7 cellular contexts compared by ENCODE assay signal in genomic region chr9:38875616-38876015, GRCh38.
DNase-seq lines count a peak whose midpoint lies in the region; ATAC-seq, FAIRE-seq and TF ChIP-seq lines count a peak whose summit lies in the region.
"Not testable (repeated sequence)": the region's sequence is repeated elsewhere in the genome, so short reads cannot be mapped to it uniquely, and the experiment has no call there.

No MANE protein-coding gene starts in this region.

- H3K9ac ChIP-seq in HepG2 (ENCODE audit: insufficient read depth, low read depth, low read length); neural cell (ENCODE audit: low read length): not testable (repeated sequence)

- in situ Hi-C loops in HepG2 (cut with HindIII; ENCODE audit: extremely low pct_ligation_motif_present, low pct_unique_long_range_greater_than_20kb), result not testable (repeated sequence)

- not testable (repeated sequence) for H3K9me2 ChIP-seq in neural cell (ENCODE audit: insufficient read depth, low read length)

- H3F3A ChIP-seq in neural cell (ENCODE audit: insufficient read depth, low read length, poor library complexity, severe bottlenecking), result not testable (repeated sequence)

- intact Hi-C loops in Right ventricle myocardium inferior (cut with DNase I); HepG2 (cut with micrococcal nuclease; ENCODE audit: unreplicated experiment): not testable (repeated sequence)

- CTCF ChIA-PET in HepG2 (lab: Yijun Ruan, JAX; ENCODE audit: low intra/inter-chr PET ratio, low total read pairs), result not testable (repeated sequence)

- not testable (repeated sequence) for TF ChIP-seq POLR2A in HepG2 (IDR thresholded peaks at IDR 0.05; ENCODE audit: insufficient read depth in 1 of 2, low read depth in 2 of 2, low read length in 2 of 2)

- ATAC-seq in Right ventricle myocardium inferior, HepG2: not testable (repeated sequence)

- not testable (repeated sequence) for H2AFZ ChIP-seq in HepG2 (ENCODE audit: low read length); neural cell (ENCODE audit: low read depth, low read length)

- H3K79me2 ChIP-seq in HepG2 (ENCODE audit: insufficient read depth, low read length); neural cell (replicated peaks; ENCODE audit: insufficient read depth, low read length): not testable (repeated sequence)

- FAIRE-seq in HepG2 (lab: Jason Lieb, UNC), result not testable (repeated sequence)

- H4K20me1 ChIP-seq in HepG2 (ENCODE audit: insufficient read depth, low read length); neural cell (ENCODE audit: insufficient read depth): not testable (repeated sequence)

- not testable (repeated sequence) for H3K4me2 ChIP-seq in HepG2 (ENCODE audit: low read depth, low read length); neural cell (ENCODE audit: low read length)

- not testable (repeated sequence) for H3K4me1 ChIP-seq in HepG2 (ENCODE audit: insufficient read depth, low read length)

- not testable (repeated sequence) for TF ChIP-seq EP300 in HepG2 (IDR thresholded peaks at IDR 0.05; ENCODE audit: low read depth in 2 of 2, low read length in 2 of 2); HepG2 (CRISPR knock-in tag; IDR thresholded peaks at IDR 0.05; ENCODE audit: borderline replicate concordance); neural cell (conservative IDR thresholded peaks at IDR 0.05; ENCODE audit: poor library complexity, severe bottlenecking)

- BruUV-seq in HepG2 (replicated peaks; lab: Mats Ljungman, UMichigan), result not testable (repeated sequence)

- not testable (repeated sequence) for H3K9me3 ChIP-seq in HepG2 (ENCODE audit: low read length); neural cell (ENCODE audit: low read length)

- H3K27ac ChIP-seq in HepG2 (ENCODE audit: extremely low read length, insufficient read depth, low read length); neural cell (ENCODE audit: low read length): not testable (repeated sequence)

- not testable (repeated sequence) for H3K4me3 ChIP-seq in HepG2 (replicated peaks in 1 of 3; ENCODE audit: insufficient read depth in 1 of 3, low read depth in 2 of 3, low read length in 3 of 3); neural cell (ENCODE audit: low read length)

- not testable (repeated sequence) for H3K27me3 ChIP-seq in HepG2 (ENCODE audit: control insufficient read depth in 1 of 2, insufficient read depth in 2 of 2, low read length in 2 of 2); neural cell (ENCODE audit: insufficient read depth, low read depth, low read length)

- DNase-seq in HT1080 (ENCODE audit: low read depth), result peak; percentile 0
- peak; percentile 9 for DNase-seq in ecto neural progenitor cell (ENCODE audit: low spot score)
- peak; percentile 0 for DNase-seq in fibroblast of gingiva (ENCODE audit: low read depth)
- peak; percentile 9 for DNase-seq in Right ventricle myocardium inferior (ENCODE audit: missing footprints)
- peak; percentile 17 for DNase-seq in islet precursor cell
- peak; percentile 0 for DNase-seq in HepG2 (ENCODE audit: low spot score)

- 28% methylated on average over 5 of the region's 7 CpGs for WGBS in HepG2 (ENCODE audit: low lambda C conversion rate)

- POLR2A ChIA-PET in HepG2 (lab: Yijun Ruan, JAX), result not testable (repeated sequence)

- TF ChIP-seq CTCF in HepG2 (CRISPR knock-in tag; IDR thresholded peaks at IDR 0.05); neural cell (IDR thresholded peaks at IDR 0.05; ENCODE audit: poor library complexity, severe bottlenecking): not testable (repeated sequence)

- H3K36me3 ChIP-seq in HepG2 (replicated peaks in 1 of 2; ENCODE audit: control insufficient read depth in 1 of 2, insufficient read depth in 2 of 2, low read length in 2 of 2); neural cell (ENCODE audit: insufficient read depth, low read length): not testable (repeated sequence)

- not testable (repeated sequence) for TF ChIP-seq RAD21 in HepG2 (CRISPR knock-in tag; IDR thresholded peaks at IDR 0.05); neural cell (conservative IDR thresholded peaks at IDR 0.05)

TF ChIP-seq in neural cell, 6 proteins besides CTCF, POLR2A, EP300 and RAD21:
- peak; percentile 20 for TF ChIP-seq POLR2AphosphoS5 (IDR thresholded peaks at IDR 0.05)
